ENCODE assay signal across 21 cellular contexts in the genomic region with DNA sequence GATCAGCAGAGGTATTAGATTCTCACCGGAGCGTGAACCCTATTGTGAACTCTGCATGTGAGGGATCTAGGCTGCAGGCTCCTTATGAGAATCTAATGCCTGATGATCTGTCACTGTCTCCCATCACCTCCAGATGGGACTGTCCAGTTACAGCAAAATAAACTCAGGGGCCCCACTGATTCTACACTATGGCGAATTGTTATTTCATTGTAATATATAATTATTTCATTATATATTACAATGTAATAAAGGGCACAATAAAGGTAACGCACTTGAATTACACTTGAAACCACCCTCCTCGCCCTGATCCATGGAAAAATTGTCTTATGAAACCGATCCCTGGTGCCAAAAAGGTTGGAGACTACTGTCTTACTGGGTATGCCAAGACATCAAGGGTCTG. TPM values are rescaled to one million over a fixed set of nuclear protein-coding genes. Genes with fewer than 3 reads are reported as not detected.
"Had no signal": no experiment of that assay in that cellular context is flagged by ENCODE, and none has a peak within 500 bp of the region (broad histone marks: within the 10 kb centered on the region; RNA-seq: fewer than 3 reads in every experiment).

No MANE protein-coding gene starts in this region.

- H3K27ac ChIP-seq: breast epithelium, gastroesophageal sphincter, ovary, right lobe of liver, testis, transverse colon had no signal

- H3K36me3 ChIP-seq: breast epithelium, gastroesophageal sphincter, ovary, right lobe of liver, transverse colon had no signal

- H3K27me3 ChIP-seq: breast epithelium, gastroesophageal sphincter, ovary, right lobe of liver, testis, transverse colon had no signal

- H3K4me1 ChIP-seq: breast epithelium, right lobe of liver had no signal

- H3K9me3 ChIP-seq: breast epithelium, gastroesophageal sphincter, ovary, right lobe of liver, testis, transverse colon had no signal

- H3K4me3 ChIP-seq: breast epithelium, gastroesophageal sphincter, ovary, right lobe of liver, testis, transverse colon had no signal

- DNase-seq: activated CD4-positive, alpha-beta memory T cell treated with anti-CD3 and anti-CD28 coated beads, Interleukin-2, amount 10 ng/mL, durations not matched to agents 7 days and 5 days; activated CD4-positive, alpha-beta T cell treated with anti-CD3 and anti-CD28 coated beads, Interleukin-2, amount 10 ng/mL, durations not matched to agents 7 days and 5 days; activated CD4-positive, CD25-positive, alpha-beta regulatory T cell treated with anti-CD3 and anti-CD28 coated beads, Interleukin-2, amount 50 U/mL, for 72 hours; activated naive CD8-positive, alpha-beta T cell treated with anti-CD3 and anti-CD28 coated beads, Interleukin-2, amount 50 U/mL, for 24 hours; activated T-cell treated with anti-CD3 and anti-CD28 coated beads, Interleukin-2, amount 50 U/mL, for 48 hours; central memory CD4-positive, alpha-beta T cell; hippocampal formation; left cardiac atrium; left ventricle myocardium superior; naive thymus-derived CD4-positive, alpha-beta T cell; ovary; right lobe of liver; stimulated activated CD4-positive, alpha-beta T cell treated with anti-CD3 and anti-CD28 coated beads, Interleukin-12 subunit alpha, Interleukin-12 subunit beta, amount 100 ng/mL, for 4 hours; stimulated activated CD4-positive, alpha-beta T cell treated with anti-CD3 and anti-CD28 coated beads, Interleukin-4, amount 100 ng/mL, for 1 hour; stimulated activated naive CD8-positive, alpha-beta T cell treated with anti-CD3 and anti-CD28 coated beads, Interleukin-15, Interleukin-2, amounts not matched to agents 100 U/mL and 50 U/mL, for 24 hours; testis; transverse colon had no signal

RNA-seq across cellular contexts. Expression of gene PRKN, which starts 18.6 kb away (rescaled TPM):
- total RNA-seq: activated T-helper 2 cell treated with anti-CD3 and anti-CD28 coated beads, Interferon-gamma antibody, Interleukin-2, Interleukin-4, amounts not matched to agents 10 μg/mL and 5 μg/mL and 100 μg/mL, durations not matched to agents 14 hours and 24 hours and 36 hours; endothelial cell of umbilical vein had no signal

RNA-seq across cellular contexts. Expression of gene PACRG, which starts 18.8 kb away (rescaled TPM):
- total RNA-seq: activated CD4-positive, alpha-beta memory T cell treated with anti-CD3 and anti-CD28 coated beads, Interleukin-2, amount 10 ng/mL, durations not matched to agents 7 days and 5 days; activated T-helper 2 cell treated with anti-CD3 and anti-CD28 coated beads, Interferon-gamma antibody, Interleukin-2, Interleukin-4, amounts not matched to agents 10 μg/mL and 5 μg/mL and 100 μg/mL, durations not matched to agents 14 hours and 24 hours and 36 hours; endothelial cell of umbilical vein had no signal
